In genomic region chr5:72237879-72238278, GRCh38 we compare ENCODE assay signal across 25 cellular contexts.
"Had no signal": no experiment of that assay in that cellular context is flagged by ENCODE, and none has a peak within 500 bp of the region (broad histone marks: within the 10 kb centered on the region; RNA-seq: fewer than 3 reads in every experiment).

No MANE protein-coding gene starts in this region.

- H3K27ac ChIP-seq: brain microvascular endothelial cell, RWPE1, SJSA1 had no signal

- H3K27ac Mint-ChIP-seq: activated CD4-positive, alpha-beta memory T cell treated with anti-CD3 and anti-CD28 coated beads for 36 hours; activated CD4-positive, alpha-beta T cell treated with anti-CD3 and anti-CD28 coated beads, Interleukin-2, amount 10 ng/mL, durations not matched to agents 7 days and 5 days; activated naive CD4-positive, alpha-beta T cell treated with anti-CD3 and anti-CD28 coated beads, Interleukin-2, amount 10 ng/mL, durations not matched to agents 7 days and 5 days; activated naive CD8-positive, alpha-beta T cell treated with anti-CD3 and anti-CD28 coated beads for 36 hours; activated T-cell treated with anti-CD3 and anti-CD28 coated beads, Interleukin-2, amount 50 U/mL, for 72 hours; activated T-helper 2 cell treated with anti-CD3 and anti-CD28 coated beads, Interferon-gamma antibody, Interleukin-2, Interleukin-4, amounts not matched to agents 10 μg/mL and 5 μg/mL and 100 μg/mL, durations not matched to agents 14 hours and 24 hours and 36 hours had no signal

- ATAC-seq: activated T-cell treated with anti-CD3 and anti-CD28 coated beads, Interleukin-2, amount 50 U/mL, for 72 hours; Panc1; SK-N-SH treated with all-trans-retinoic acid at 6 μM for 48 hours had no signal

- DNase-seq: activated CD4-positive, alpha-beta memory T cell treated with anti-CD3 and anti-CD28 coated beads for 36 hours; activated CD4-positive, alpha-beta T cell treated with anti-CD3 and anti-CD28 coated beads, Interleukin-2, amount 10 ng/mL, durations not matched to agents 7 days and 5 days; activated CD4-positive, CD25-positive, alpha-beta regulatory T cell; activated gamma-delta T cell treated with Interleukin-2 at 50 U/mL for 16 hours; activated naive CD4-positive, alpha-beta T cell treated with anti-CD3 and anti-CD28 coated beads, Interleukin-2, amount 10 ng/mL, durations not matched to agents 7 days and 5 days; activated naive CD8-positive, alpha-beta T cell treated with anti-CD3 and anti-CD28 coated beads for 36 hours; activated T-cell treated with anti-CD3 and anti-CD28 coated beads for 4 hours; activated T-cell treated with anti-CD3 and anti-CD28 coated beads, Interleukin-2, amount 50 U/mL, for 72 hours; brain microvascular endothelial cell; MM.1S; NCI-H1105; NCI-H1436; NCI-H1694 treated with DMSO at 0.1 percent for 48 hours; NCI-H2029 treated with DMSO at 0.1 percent for 48 hours; NCI-H345; NCI-H510A; NCI-H526 treated with DMSO at 0.1 percent for 48 hours; NCI-H82; SHP77; SW 1271 had no signal

- H3K9me3 ChIP-seq: SJSA1 had no signal

- H3K27me3 Mint-ChIP-seq: activated CD4-positive, alpha-beta memory T cell treated with anti-CD3 and anti-CD28 coated beads for 36 hours; activated naive CD4-positive, alpha-beta T cell treated with anti-CD3 and anti-CD28 coated beads, Interleukin-2, amount 10 ng/mL, durations not matched to agents 7 days and 5 days; activated naive CD8-positive, alpha-beta T cell treated with anti-CD3 and anti-CD28 coated beads for 36 hours had no signal

- H3K4me3 Mint-ChIP-seq: activated CD4-positive, alpha-beta memory T cell treated with anti-CD3 and anti-CD28 coated beads for 36 hours; activated CD4-positive, alpha-beta T cell treated with anti-CD3 and anti-CD28 coated beads, Interleukin-2, amount 10 ng/mL, durations not matched to agents 7 days and 5 days; activated naive CD4-positive, alpha-beta T cell treated with anti-CD3 and anti-CD28 coated beads, Interleukin-2, amount 10 ng/mL, durations not matched to agents 7 days and 5 days; activated naive CD8-positive, alpha-beta T cell treated with anti-CD3 and anti-CD28 coated beads for 36 hours; activated T-cell treated with anti-CD3 and anti-CD28 coated beads, Interleukin-2, amount 50 U/mL, for 72 hours had no signal

- H3K9me3 Mint-ChIP-seq: activated CD4-positive, alpha-beta memory T cell treated with anti-CD3 and anti-CD28 coated beads for 36 hours; activated CD4-positive, alpha-beta T cell treated with anti-CD3 and anti-CD28 coated beads, Interleukin-2, amount 10 ng/mL, durations not matched to agents 7 days and 5 days; activated naive CD4-positive, alpha-beta T cell treated with anti-CD3 and anti-CD28 coated beads, Interleukin-2, amount 10 ng/mL, durations not matched to agents 7 days and 5 days; activated naive CD8-positive, alpha-beta T cell treated with anti-CD3 and anti-CD28 coated beads for 36 hours; activated T-cell treated with anti-CD3 and anti-CD28 coated beads, Interleukin-2, amount 50 U/mL, for 72 hours; activated T-helper 2 cell treated with anti-CD3 and anti-CD28 coated beads, Interferon-gamma antibody, Interleukin-2, Interleukin-4, amounts not matched to agents 10 μg/mL and 5 μg/mL and 100 μg/mL, durations not matched to agents 14 hours and 24 hours and 36 hours had no signal

- H3K36me3 ChIP-seq: brain microvascular endothelial cell had no signal

- H3K4me3 ChIP-seq: SJSA1 had no signal

- H3K27me3 ChIP-seq: brain microvascular endothelial cell, SJSA1 had no signal
